1 cellular context compared by ENCODE assay signal in the genomic region with DNA sequence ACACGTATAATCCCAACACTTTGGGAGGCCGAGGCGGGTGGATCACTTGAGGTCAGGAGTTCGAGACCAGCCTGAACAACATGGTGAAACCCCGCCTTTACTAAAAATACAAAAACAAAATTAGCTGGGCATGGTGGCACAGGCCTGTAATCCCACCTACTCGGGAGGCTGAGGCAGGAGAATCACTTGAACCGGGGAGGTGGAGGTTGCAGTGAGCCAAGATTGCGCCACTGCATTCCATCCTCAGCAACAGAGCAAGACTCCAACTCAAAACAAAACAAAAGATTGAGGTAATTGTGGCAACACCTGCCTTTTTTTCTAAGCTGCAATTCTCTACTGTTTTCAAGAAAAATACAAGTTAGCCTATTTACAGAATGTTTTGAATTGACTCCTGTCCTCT.
A peak's percentile ranks its signal among the peaks of the same experiment; 100 is the strongest.
TF ChIP-seq lines count a peak whose summit lies in the region.
"Not testable (repeated sequence)": the region's sequence is repeated elsewhere in the genome, so short reads cannot be mapped to it uniquely, and the experiment has no call there.

No MANE protein-coding gene starts in this region.

TF ChIP-seq in HepG2, 621 proteins besides CTCF, POLR2A, EP300 and RAD21:
- TF ChIP-seq POGZ (CRISPR knock-in tag; IDR thresholded peaks at IDR 0.05), result 0 out of 2 replicates have a peak, but pooled peaks have one; percentile 18
- TF ChIP-seq TEAD3 (CRISPR knock-in tag; optimal IDR thresholded peaks at IDR 0.05; ENCODE audit: borderline replicate concordance), result peak; percentile 47
- TF ChIP-seq CEBPG (CRISPR knock-in tag; IDR thresholded peaks at IDR 0.05), result peak; percentile 52
- peak; percentile 18; the same call in 1 of the 2 replicates for TF ChIP-seq KDM1A (CRISPR knock-in tag; IDR thresholded peaks at IDR 0.05)
- not testable (repeated sequence) for TF ChIP-seq SOX13 (IDR thresholded peaks at IDR 0.05)
- TF ChIP-seq SOX13 (CRISPR knock-in tag; conservative IDR thresholded peaks at IDR 0.05 in 1 of 2, IDR thresholded peaks at IDR 0.05 in 1 of 2), result 0 out of 4 replicates have a peak, but pooled peaks of 1 of the 2 experiments have one; percentile 7
- TF ChIP-seq, protein P1, sequence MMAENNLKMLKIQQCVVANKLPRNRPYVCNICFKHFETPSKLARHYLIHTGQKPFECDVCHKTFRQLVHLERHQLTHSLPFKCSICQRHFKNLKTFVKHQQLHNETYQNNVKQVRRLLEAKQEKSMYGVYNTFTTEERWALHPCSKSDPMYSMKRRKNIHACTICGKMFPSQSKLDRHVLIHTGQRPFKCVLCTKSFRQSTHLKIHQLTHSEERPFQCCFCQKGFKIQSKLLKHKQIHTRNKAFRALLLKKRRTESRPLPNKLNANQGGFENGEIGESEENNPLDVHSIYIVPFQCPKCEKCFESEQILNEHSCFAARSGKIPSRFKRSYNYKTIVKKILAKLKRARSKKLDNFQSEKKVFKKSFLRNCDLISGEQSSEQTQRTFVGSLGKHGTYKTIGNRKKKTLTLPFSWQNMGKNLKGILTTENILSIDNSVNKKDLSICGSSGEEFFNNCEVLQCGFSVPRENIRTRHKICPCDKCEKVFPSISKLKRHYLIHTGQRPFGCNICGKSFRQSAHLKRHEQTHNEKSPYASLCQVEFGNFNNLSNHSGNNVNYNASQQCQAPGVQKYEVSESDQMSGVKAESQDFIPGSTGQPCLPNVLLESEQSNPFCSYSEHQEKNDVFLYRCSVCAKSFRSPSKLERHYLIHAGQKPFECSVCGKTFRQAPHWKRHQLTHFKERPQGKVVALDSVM (CRISPR knock-in tag; IDR thresholded peaks at IDR 0.05), result peak; percentile 94
